Comparison of ENCODE assay signal across 9 cellular contexts in genomic region chr7:3095046-3095445, GRCh38. TPM values are rescaled to one million over a fixed set of nuclear protein-coding genes. Genes with fewer than 3 reads are reported as not detected.
DNase-seq lines count a peak whose midpoint lies in the region; ATAC-seq, FAIRE-seq and TF ChIP-seq lines count a peak whose summit lies in the region.
"Had no signal": no experiment of that assay in that cellular context is flagged by ENCODE, and none has a peak within 500 bp of the region (broad histone marks: within the 10 kb centered on the region; RNA-seq: fewer than 3 reads in every experiment).

No MANE protein-coding gene starts in this region.

- ATAC-seq in Right ventricle myocardium inferior (peak; percentile 31), GM12878 (peak; percentile 61)
- peak; percentile 72 for ATAC-seq in stimulated activated memory B cell treated with anti-CD40 and anti-IgM and Interleukin-4, amounts not matched to agents 10 μg/mL and 1 μg/mL and 100 μg/mL, for 72 hours

- H3K4me3 Mint-ChIP-seq in stimulated activated memory B cell treated with anti-CD40 and anti-IgM and Interleukin-4, amounts not matched to agents 10 μg/mL and 1 μg/mL and 100 μg/mL, for 72 hours = peak overlapping the region; percentile 73

- RAD21 ChIA-PET in GM12878 (lab: Charles Lee; ENCODE audit: unreplicated experiment) = interaction anchor here (1.5 kb wide), 1 partner anchor 26 kb away, joined by 5 read pairs; no protein-coding TSS in a partner anchor

- H3K27ac Mint-ChIP-seq in stimulated activated memory B cell treated with anti-CD40 and anti-IgM and Interleukin-4, amounts not matched to agents 10 μg/mL and 1 μg/mL and 100 μg/mL, for 72 hours = peak overlapping the region; percentile 95

- peak overlapping the region; percentile 53 for H3K27ac ChIP-seq in GM12878 (ENCODE audit: control insufficient read depth, insufficient read depth)
- H3K27ac ChIP-seq in sigmoid colon = peak overlapping the region in 1 of 4 donors; percentile 37
- H3K27ac ChIP-seq: epithelial cell of prostate had no signal

- H3K9ac ChIP-seq in GM12878 (ENCODE audit: control insufficient read depth, insufficient read depth, low read length) = peak overlapping the region; percentile 35; the same call in 1 of the 2 replicates

- H3K9me3 ChIP-seq in GM12878 (replicated peaks; ENCODE audit: control insufficient read depth, insufficient read depth, low read length) = no peaks in the 10 kb centered on the region; the same call in 2 of the 3 replicates
- no peaks in the 10 kb centered on the region for H3K9me3 ChIP-seq in sigmoid colon

- in situ Hi-C loops in GM12878 (cut with MboI) = no loop called here

- no peaks in the 10 kb centered on the region for H3K79me2 ChIP-seq in GM12878 (ENCODE audit: control insufficient read depth, insufficient read depth, low read length)

- H3K27me3 Mint-ChIP-seq in stimulated activated memory B cell treated with anti-CD40 and anti-IgM and Interleukin-4, amounts not matched to agents 10 μg/mL and 1 μg/mL and 100 μg/mL, for 72 hours = no peaks in the 10 kb centered on the region

- intact Hi-C loops in Right ventricle myocardium inferior (cut with DNase I) = no loop called here
- intact Hi-C loops in cardiac septum (cut with DNase I) = no loop called here
- intact Hi-C loops in GM12878 (cut with micrococcal nuclease; ENCODE audit: unreplicated experiment) = no loop called here
- intact Hi-C loops in sigmoid colon (cut with DNase I) = no loop called here

- TF ChIP-seq POLR2A in GM12878 (IDR thresholded peaks at IDR 0.05; ENCODE audit: low read depth, low read length) = no peak
- TF ChIP-seq POLR2A in sigmoid colon (IDR thresholded peaks at IDR 0.05) = no peak

- TF ChIP-seq EP300 in GM12878 (IDR thresholded peaks at IDR 0.05; ENCODE audit: borderline replicate concordance in 1 of 2, control insufficient read depth in 1 of 2, low read depth in 2 of 2, low read length in 2 of 2) (no peak), sigmoid colon (IDR thresholded peaks at IDR 0.05) (no peak)

- WGBS in GM12878 (ENCODE audit: insufficient coverage, insufficient replicate concordance, low lambda C conversion rate, missing lambda C conversion rate) = under 1% methylated on average over 11 of the region's 11 CpGs
- 40 to 70% methylated on average over 11 of the region's 11 CpGs for WGBS in sigmoid colon, 2 donors

- H3K27me3 ChIP-seq in GM12878 (replicated peaks in 1 of 2; ENCODE audit: control insufficient read depth in 2 of 2, insufficient read depth in 2 of 2, low read length in 1 of 2) (no peaks in the 10 kb centered on the region), sigmoid colon (no peaks in the 10 kb centered on the region), H7 (ENCODE audit: control insufficient read depth, insufficient read depth, low read length) (no peaks in the 10 kb centered on the region)

- peak overlapping the region; percentile 76 for H3K4me2 ChIP-seq in GM12878 (ENCODE audit: control insufficient read depth, insufficient read depth)

- FAIRE-seq in GM12878 (lab: Jason Lieb, UNC) = peak; percentile 23

- TF ChIP-seq RAD21 in GM12878 (IDR thresholded peaks at IDR 0.05; ENCODE audit: insufficient read depth, low read depth, low read length) = no peak

- SMC1A ChIA-PET in GM12878 (lab: Charles Lee; ENCODE audit: uncharacterized antibody, unreplicated experiment) = interaction anchor here (1.1 to 6.7 kb wide), 2 partner anchors 28 to 59 kb away, joined by 4 to 67 read pairs; no protein-coding TSS in a partner anchor

- no peaks in the 10 kb centered on the region for H4K20me1 ChIP-seq in GM12878 (ENCODE audit: control insufficient read depth, insufficient read depth)

- H2AFZ ChIP-seq in GM12878 (ENCODE audit: control insufficient read depth, low read depth, low read length) = peak overlapping the region; percentile 91

- H3K36me3 Mint-ChIP-seq in stimulated activated memory B cell treated with anti-CD40 and anti-IgM and Interleukin-4, amounts not matched to agents 10 μg/mL and 1 μg/mL and 100 μg/mL, for 72 hours = no peaks in the 10 kb centered on the region

- H3K4me1 Mint-ChIP-seq in stimulated activated memory B cell treated with anti-CD40 and anti-IgM and Interleukin-4, amounts not matched to agents 10 μg/mL and 1 μg/mL and 100 μg/mL, for 72 hours = peaks cover 42% of the 10 kb centered on the region

- H3K4me3 ChIP-seq in GM12878 (no peak overlapping the region), sigmoid colon (no peak overlapping the region), H7 (ENCODE audit: insufficient read depth, low read depth, low read length) (no peak overlapping the region)

- peak; percentile 68 for DNase-seq in Right ventricle myocardium inferior (ENCODE audit: missing footprints)
- no peak for DNase-seq in cardiac septum (ENCODE audit: low spot score)
- peak; percentile 59 for DNase-seq in RPMI8226
- DNase-seq in GM12878 (ENCODE audit: low read depth, low spot score) = no peak
- DNase-seq in sigmoid colon = no peak
- DNase-seq in H7 = no peak
- DNase-seq in NCI-H446 treated with DMSO at 0.1 percent for 48 hours (lab: John Stamatoyannopoulos, UW) = no peak

- POLR2A ChIA-PET in GM12878 (lab: Charles Lee) = no interaction called here

- no peaks in the 10 kb centered on the region for H3K9me3 Mint-ChIP-seq in stimulated activated memory B cell treated with anti-CD40 and anti-IgM and Interleukin-4, amounts not matched to agents 10 μg/mL and 1 μg/mL and 100 μg/mL, for 72 hours

- H3K36me3 ChIP-seq in GM12878 (ENCODE audit: control insufficient read depth in 2 of 2, insufficient read depth in 2 of 2, low read length in 1 of 2) (no peaks in the 10 kb centered on the region), sigmoid colon (no peaks in the 10 kb centered on the region), H7 (replicated peaks; ENCODE audit: control insufficient read depth, insufficient read depth, low read length) (no peaks in the 10 kb centered on the region)

- TF ChIP-seq CTCF in GM12878 (IDR thresholded peaks at IDR 0.05 in 2 of 3, conservative IDR thresholded peaks at IDR 0.05 in 1 of 3; ENCODE audit: control insufficient read depth in 2 of 3, extremely low read depth in 1 of 3, insufficient read depth in 1 of 3, low read depth in 3 of 3, low read length in 3 of 3) (no peak), sigmoid colon (IDR thresholded peaks at IDR 0.05) (no peak)

- CTCF ChIA-PET in GM12878 (lab: Yijun Ruan, JAX) = interaction anchor here (0.6 to 1.2 kb wide), 3 partner anchors 9 to 28 kb away, joined by 3 read pairs; no protein-coding TSS in a partner anchor

- peaks cover 16% of the 10 kb centered on the region for H3K4me1 ChIP-seq in GM12878 (ENCODE audit: control insufficient read depth, insufficient read depth, low read length)
- no peaks in the 10 kb centered on the region for H3K4me1 ChIP-seq in sigmoid colon

- no TSS peak for BruUV-seq in GM12878 (replicated peaks; lab: Mats Ljungman, UMichigan)

TF ChIP-seq in GM12878, 131 proteins besides CTCF, POLR2A, EP300 and RAD21 (continues in another document):
- TF ChIP-seq KLF5 (IDR thresholded peaks at IDR 0.05; ENCODE audit: partially characterized antibody) (no peak), CREM (IDR thresholded peaks at IDR 0.05; ENCODE audit: low read depth) (no peak), ESRRA (IDR thresholded peaks at IDR 0.05; ENCODE audit: low read length) (no peak), IKZF1 (conservative IDR thresholded peaks at IDR 0.05) (peak; percentile 24; the same call in 1 of the 2 replicates), PAX5 (IDR thresholded peaks at IDR 0.05; ENCODE audit: borderline replicate concordance, low read depth, low read length) (no peak), MYC (IDR thresholded peaks at IDR 0.05; ENCODE audit: insufficient read depth, insufficient read length, insufficient replicate concordance, low read length, severe bottlenecking) (no peak), CBX5 (IDR thresholded peaks at IDR 0.05; ENCODE audit: low read depth) (no peak), BRCA1 (IDR thresholded peaks at IDR 0.05; ENCODE audit: low read depth, low read length) (no peak), ETV6 (conservative IDR thresholded peaks at IDR 0.05 in 1 of 2, IDR thresholded peaks at IDR 0.05 in 1 of 2; ENCODE audit: borderline replicate concordance in 1 of 2, low read depth in 1 of 2) (peak in 1 of 2 experiments; percentile 39; a peak in 1 of 4 replicates)

RNA-seq across cellular contexts. Expression of gene CARD11, which starts 51.4 kb away (rescaled TPM):
- 0.41 TPM for total RNA-seq in Right ventricle myocardium inferior
- total RNA-seq in cardiac septum = 0.32 TPM
- total RNA-seq in GM12878 (2013; cell fraction: nucleolus; rRNA removed) = 46.5 and 53.8 TPM in 2 replicates
- total RNA-seq in GM12878 (2014; rRNA removed) = 18.3 and 28.4 TPM in 2 replicates
- 23.5 and 28.4 TPM in 2 replicates for total RNA-seq in GM12878 (2014; rRNA removed; fragmentation: Illumina TruSeq; extraction: Trizol)
- total RNA-seq in GM12878 (2021) = 70.0 and 72.0 TPM in 2 replicates
- polyA plus RNA-seq in GM12878 (2011; ENCODE audit: low read depth) = 18.4 TPM
- polyA plus RNA-seq in GM12878 (2011; rRNA removed) = 19.9 and 31.2 TPM in 2 replicates
- polyA plus RNA-seq in GM12878 (2011; cell fraction: cytosol; rRNA removed) = 32.6 and 36.0 TPM in 2 replicates
- polyA plus RNA-seq in GM12878 (2011; cell fraction: nucleus; rRNA removed) = 86.8 and 97.1 TPM in 2 replicates
- 46.9 and 48.2 TPM in 2 replicates for polyA plus RNA-seq in GM12878 (2012)
- polyA plus RNA-seq in GM12878 (2014; fragmentation: Illumina TruSeq; extraction: Trizol) = 15.2 and 32.9 TPM in 2 replicates
- polyA plus RNA-seq in GM12878 (2014; fragmentation: Nextera tagmentation; extraction: Ambion mirVana) = under 1 TPM; 0.27 to 0.58 TPM
- polyA plus RNA-seq in GM12878 (2014; rRNA removed) = 45.8 and 52.9 TPM in 2 replicates
- 10 to 100 TPM; 19.8 to 26.1 TPM for polyA plus RNA-seq in GM12878 (2016; fragmentation: Nextera tagmentation; extraction: Ambion mirVana)
- polyA minus RNA-seq in GM12878 (2011; rRNA and poly(A)+ RNA removed) = 44.2 and 46.8 TPM in 2 replicates
- polyA minus RNA-seq in GM12878 (2011; cell fraction: cytosol; rRNA and poly(A)+ RNA removed) = 18.7 and 18.8 TPM in 2 replicates
- polyA minus RNA-seq in GM12878 (2011; cell fraction: nucleus; rRNA and poly(A)+ RNA removed) = 21.8 and 36.0 TPM in 2 replicates
- under 1 TPM in 3 of 4 donors, not detected in 1; 0.14 to 0.71 (median 0.33) TPM for total RNA-seq in sigmoid colon
- 10 to 100 TPM in 1 of 3 donors, under 1 TPM in 2; 0.60 to 22.4 (median 0.92) TPM for polyA plus RNA-seq in sigmoid colon
- 21.4 and 32.7 TPM in 2 replicates for total RNA-seq in H7 (2014; rRNA removed; shearing (Covaris generic))

Comparison
In these comparisons a context has a peak if more than half of its experiments do, and no peak if none do; other contexts are left out.
1. DNase-seq: peak in Right ventricle myocardium inferior (single experiment) and RPMI8226 (single experiment); none in cardiac septum (single experiment), GM12878 (single experiment), sigmoid colon (single experiment), H7 (single experiment) and NCI-H446 treated with DMSO at 0.1 percent for 48 hours (single experiment).
2. RNA of gene CARD11, which starts 51.4 kb away (total RNA-seq): 21.4 to 32.7 TPM in H7 and 18.3 to 72.0 TPM in GM12878; 0.41 TPM in Right ventricle myocardium inferior (single experiment), 0.14 to 0.71 TPM in sigmoid colon and 0.32 TPM in cardiac septum (single experiment); every median in the first group is over 10 times any median in the second.
3. Peak in every context shown above with its lines, with median percentiles within 50 percentile points of each other: ATAC-seq.